9 cellular contexts compared by ENCODE assay signal in the genomic region with DNA sequence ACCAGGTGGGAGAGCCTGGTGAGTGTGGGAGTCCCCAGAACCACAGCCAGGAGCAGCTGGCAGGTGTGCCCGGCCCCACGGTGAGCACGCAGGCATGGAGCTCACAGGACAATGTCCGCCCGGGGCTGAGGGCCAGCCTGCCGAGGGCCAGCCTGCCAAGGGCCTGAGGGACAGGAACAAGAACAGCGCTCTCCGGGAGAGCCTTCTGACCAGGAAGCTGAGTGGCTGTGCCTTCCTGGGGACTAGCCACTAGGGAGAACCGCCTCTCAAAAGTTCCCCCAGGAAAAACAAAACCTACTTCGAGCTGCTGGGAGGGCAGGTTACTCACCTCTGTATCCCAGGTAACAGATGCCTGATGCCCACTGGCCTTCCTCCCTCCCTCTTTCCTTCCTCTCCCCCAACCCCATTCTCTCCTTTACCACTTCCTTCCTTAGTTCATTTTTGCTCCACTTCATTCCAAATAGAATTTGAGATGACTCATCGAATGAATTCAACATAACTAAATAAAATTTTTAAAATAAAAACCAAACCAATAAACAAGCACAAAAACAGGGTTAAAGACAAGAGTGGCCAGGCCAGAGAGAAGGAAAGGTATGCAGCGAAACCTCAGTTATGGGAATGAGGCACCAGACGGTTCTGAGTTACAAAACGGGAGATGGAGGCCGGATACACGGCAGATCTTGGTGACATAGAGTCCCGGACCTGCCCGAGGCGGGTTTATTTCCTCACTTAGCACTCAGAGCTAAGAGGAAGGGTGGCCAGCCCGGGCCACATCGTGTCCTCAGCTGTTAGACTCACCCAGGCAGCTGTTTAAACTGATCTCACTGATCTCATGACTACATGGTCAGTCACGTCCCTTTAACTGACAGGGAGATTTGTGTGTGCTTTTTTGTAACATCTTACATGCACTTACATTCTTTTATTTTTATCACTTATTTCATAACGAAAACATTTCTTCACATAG.
DNase-seq lines count a peak whose midpoint lies in the region; ATAC-seq and TF ChIP-seq lines count a peak whose summit lies in the region.
"Had no signal": no experiment of that assay in that cellular context is flagged by ENCODE, and none has a peak within 500 bp of the region (broad histone marks: within the 10 kb centered on the region; RNA-seq: fewer than 3 reads in every experiment).

No MANE protein-coding gene starts in this region.

- no peak for TF ChIP-seq CTCF in lung (IDR thresholded peaks at IDR 0.05; ENCODE audit: control extremely low read depth, extremely low read depth)
- TF ChIP-seq CTCF in uterus (IDR thresholded peaks at IDR 0.05), result no peak
- TF ChIP-seq CTCF in neural progenitor cell (IDR thresholded peaks at IDR 0.05), result no peak

- TF ChIP-seq POLR2A in uterus (IDR thresholded peaks at IDR 0.05), result no peak

- no peaks in the 10 kb centered on the region for H3K9me3 Mint-ChIP-seq in neural progenitor cell
- H3K9me3 Mint-ChIP-seq: T-helper 1 cell treated with Interleukin-12 subunit alpha and Interleukin-12 subunit beta and Interleukin-4 antibody, amounts not matched to agents 30 μg/mL and 1 μg/mL, for 36 hours had no signal

- H3K4me2 ChIP-seq in neural progenitor cell, result no peak overlapping the region

- H3K4me3 Mint-ChIP-seq in neural progenitor cell, result no peak overlapping the region
- H3K4me3 Mint-ChIP-seq: T-helper 1 cell treated with Interleukin-12 subunit alpha and Interleukin-12 subunit beta and Interleukin-4 antibody, amounts not matched to agents 30 μg/mL and 1 μg/mL, for 36 hours had no signal

- H3K27me3 ChIP-seq in lung (ENCODE audit: control insufficient read depth, insufficient read depth) (no peaks in the 10 kb centered on the region), uterus (no peaks in the 10 kb centered on the region), neural progenitor cell (no peaks in the 10 kb centered on the region)

- peaks cover 5% of the 10 kb centered on the region for H4K20me1 ChIP-seq in neural progenitor cell (ENCODE audit: low read depth)

- peak overlapping the region; percentile 51 to 92 for H3K27ac ChIP-seq in lung (ENCODE audit: low read depth in 1 of 2, low read length in 1 of 2)
- peak overlapping the region; percentile 80 to 83 for H3K27ac ChIP-seq in uterus
- no peak overlapping the region for H3K27ac ChIP-seq in neural progenitor cell

- DNase-seq in NCI-H345 (lab: John Stamatoyannopoulos, UW), result peak; percentile 38
- no peak for DNase-seq in NCI-H345 treated with DMSO at 0.1 percent for 48 hours (lab: John Stamatoyannopoulos, UW; ENCODE audit: unreplicated experiment)
- DNase-seq in cerebellar cortex (ENCODE audit: low spot score), result peak; percentile 42
- peak; percentile 70 for DNase-seq in lung (ENCODE audit: low spot score)
- DNase-seq in uterus, result peak; percentile 69 to 79
- DNase-seq in neural progenitor cell (ENCODE audit: low spot score), result no peak

- H3K9ac ChIP-seq in neural progenitor cell, result no peak overlapping the region

- H3K36me3 ChIP-seq in lung (ENCODE audit: control insufficient read depth in 2 of 2, insufficient read depth in 2 of 2, low read length in 2 of 2) (no peaks in the 10 kb centered on the region), uterus (no peaks in the 10 kb centered on the region), neural progenitor cell (no peaks in the 10 kb centered on the region)

- no peak overlapping the region for H3K27ac Mint-ChIP-seq in neural progenitor cell
- H3K27ac Mint-ChIP-seq: T-helper 1 cell treated with Interleukin-12 subunit alpha and Interleukin-12 subunit beta and Interleukin-4 antibody, amounts not matched to agents 30 μg/mL and 1 μg/mL, for 36 hours had no signal

- H3K4me1 Mint-ChIP-seq in neural progenitor cell, result peaks cover 25% of the 10 kb centered on the region

- intact Hi-C loops in uterus (cut with DNase I; ENCODE audit: low total_unique reads), result no loop called here

- peaks cover 12% of the 10 kb centered on the region for H3F3A ChIP-seq in neural progenitor cell (ENCODE audit: low read depth)

- WGBS in lung, 2 donors, result 25 to 31% methylated on average over 23 of the region's 23 CpGs

- H3K4me3 ChIP-seq in lung (no peak overlapping the region), uterus (no peak overlapping the region), neural progenitor cell (no peak overlapping the region)

- H3K27me3 Mint-ChIP-seq in neural progenitor cell (ENCODE audit: insufficient read depth, low read depth), result peaks cover 2% of the 10 kb centered on the region

- H3K9me3 ChIP-seq in lung (ENCODE audit: control insufficient read depth in 2 of 2, insufficient read depth in 1 of 2, low read length in 1 of 2) (no peaks in the 10 kb centered on the region), uterus (no peaks in the 10 kb centered on the region), neural progenitor cell (ENCODE audit: low read depth) (no peaks in the 10 kb centered on the region)

- ATAC-seq in lung (ENCODE audit: insufficient read depth, low FRiP score) (peak; percentile 73), GM18907 (IDR thresholded peaks at IDR 0.05; ENCODE audit: unreplicated experiment) (no peak), HG02973 (IDR thresholded peaks at IDR 0.05; ENCODE audit: unreplicated experiment) (no peak)

- H3K4me1 ChIP-seq in lung (ENCODE audit: control insufficient read depth in 2 of 2, insufficient read depth in 2 of 2, low read length in 2 of 2) (peaks cover 4 to 26% of the 10 kb centered on the region in 2 donors), uterus (peaks cover 10 to 12% of the 10 kb centered on the region in 2 donors), neural progenitor cell (peaks cover 19% of the 10 kb centered on the region)

- no peak overlapping the region for H2AFZ ChIP-seq in neural progenitor cell (replicated peaks)

- no peaks in the 10 kb centered on the region for H3K36me3 Mint-ChIP-seq in neural progenitor cell

- H3K79me2 ChIP-seq in neural progenitor cell (ENCODE audit: low read depth), result no peaks in the 10 kb centered on the region

Comparison
In these comparisons a context has a peak if more than half of its experiments do, and no peak if none do; other contexts are left out.
1. DNase-seq: peak in NCI-H345 (single experiment), cerebellar cortex (single experiment), lung (single experiment) and uterus (2 of 2); none in NCI-H345 treated with DMSO at 0.1 percent for 48 hours (single experiment) and neural progenitor cell (single experiment).